ENCODE assay signal across 8 cellular contexts in the genomic region with DNA sequence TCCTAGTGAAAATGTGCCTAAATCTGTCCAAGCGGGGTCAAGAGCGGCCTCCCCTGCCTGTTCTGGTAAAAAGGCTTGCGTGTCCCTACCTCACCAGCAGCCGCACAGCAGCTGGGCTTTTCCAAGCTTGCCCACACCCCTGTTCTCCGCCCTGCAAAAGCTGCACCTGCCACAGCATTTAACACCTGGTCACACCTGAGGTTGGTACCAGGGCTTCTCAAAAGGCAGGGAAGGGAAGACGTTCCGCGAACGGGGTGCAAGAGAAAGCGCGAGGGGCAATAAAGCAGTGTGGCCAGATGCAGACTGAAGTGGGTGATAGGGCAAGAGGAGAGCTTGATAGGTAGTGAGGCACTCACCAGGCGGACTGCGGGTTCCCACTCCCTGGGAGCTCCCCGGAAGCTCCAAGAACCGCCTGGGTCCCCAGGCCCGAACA. TPM values are rescaled to one million over a fixed set of nuclear protein-coding genes. Genes with fewer than 3 reads are reported as not detected.
DNase-seq lines count a peak whose midpoint lies in the region; FAIRE-seq and TF ChIP-seq lines count a peak whose summit lies in the region.

No MANE protein-coding gene starts in this region.

- intact Hi-C loops in endothelial cell of umbilical vein (cut with micrococcal nuclease) = no loop called here

- TF ChIP-seq POLR2A in endothelial cell of umbilical vein (IDR thresholded peaks at IDR 0.05; ENCODE audit: low read depth, low read length) = no peak

- H3K27me3 Mint-ChIP-seq in T-helper 1 cell treated with Interleukin-12 subunit alpha and Interleukin-12 subunit beta and Interleukin-4 antibody, amounts not matched to agents 30 μg/mL and 1 μg/mL, for 36 hours (ENCODE audit: low read depth) = peaks cover 8% of the 10 kb centered on the region

- in situ Hi-C loops in GM23248 (cut with MboI) = no loop called here
- in situ Hi-C loops in KBM-7 (cut with MboI; ENCODE audit: low pct_unique_long_range_greater_than_20kb, low sequenced_read_pairs) = no loop called here

- no peak for DNase-seq in T-helper 1 cell
- DNase-seq in GM23248 = peak; percentile 52
- DNase-seq in KBM-7 = peak; percentile 50
- DNase-seq in SKM-1 treated with dmso at 0.1 percent for 144 hours (lab: John Stamatoyannopoulos, UW; ENCODE audit: unreplicated experiment) = peak; percentile 34
- DNase-seq in endothelial cell of umbilical vein (ENCODE audit: low read depth, low spot score) = no peak
- no peak for DNase-seq in pons (ENCODE audit: low spot score)

- H3K9ac ChIP-seq in GM23248 (peak overlapping the region; percentile 67), endothelial cell of umbilical vein (replicated peaks; ENCODE audit: extremely low read depth, insufficient read depth, low read length) (peak overlapping the region; percentile 54)

- dilution Hi-C loops in endothelial cell of umbilical vein (cut with MboI; ENCODE audit: extremely low pct_ligation_motif_present, low sequenced_read_pairs) = no loop called here

- H3K36me3 ChIP-seq in GM23248 (ENCODE audit: low read depth) = no peaks in the 10 kb centered on the region
- no peaks in the 10 kb centered on the region for H3K36me3 ChIP-seq in endothelial cell of umbilical vein (ENCODE audit: control insufficient read depth in 2 of 2, extremely low read depth in 1 of 2, insufficient read depth in 2 of 2, low read length in 2 of 2)

- H3K4me3 ChIP-seq in GM23248 (peak overlapping the region; percentile 88), endothelial cell of umbilical vein (replicated peaks in 1 of 3; ENCODE audit: insufficient read depth in 1 of 3, low read depth in 1 of 3, low read length in 3 of 3) (peak overlapping the region; percentile 29 to 89 (median 85)), mononuclear cell (ENCODE audit: low read length) (peak overlapping the region; percentile 86)

- no peak overlapping the region for H3K27ac ChIP-seq in GM23248
- no peak overlapping the region for H3K27ac ChIP-seq in endothelial cell of umbilical vein (ENCODE audit: insufficient read depth, low read depth, low read length)

- peak overlapping the region; percentile 98 for H2AFZ ChIP-seq in GM23248
- H2AFZ ChIP-seq in endothelial cell of umbilical vein (ENCODE audit: low read depth, low read length) = peak overlapping the region; percentile 100

- no peaks in the 10 kb centered on the region for H4K20me1 ChIP-seq in GM23248 (ENCODE audit: insufficient read depth)
- no peaks in the 10 kb centered on the region for H4K20me1 ChIP-seq in endothelial cell of umbilical vein (replicated peaks; ENCODE audit: control insufficient read depth, extremely low read depth, insufficient read depth, low read length)

- H3K27me3 ChIP-seq in GM23248 (replicated peaks; ENCODE audit: insufficient read depth) (no peaks in the 10 kb centered on the region), endothelial cell of umbilical vein (ENCODE audit: control insufficient read depth in 2 of 2, insufficient read depth in 2 of 2, low read length in 2 of 2) (no peaks in the 10 kb centered on the region), mononuclear cell (ENCODE audit: insufficient read depth, low read length) (no peaks in the 10 kb centered on the region)

- CTCF ChIA-PET in endothelial cell of umbilical vein (lab: Charles Lee) = interaction anchor here (6.8 kb wide), 1 partner anchor 18 kb away, joined by 70 read pairs; no protein-coding TSS in a partner anchor

- H3K4me1 Mint-ChIP-seq in T-helper 1 cell treated with Interleukin-12 subunit alpha and Interleukin-12 subunit beta and Interleukin-4 antibody, amounts not matched to agents 30 μg/mL and 1 μg/mL, for 36 hours (ENCODE audit: low read depth) = peaks cover 22% of the 10 kb centered on the region

- H3K4me1 ChIP-seq in GM23248 (ENCODE audit: insufficient read depth) (peaks cover 6% of the 10 kb centered on the region; the same call in 1 of the 2 replicates), endothelial cell of umbilical vein (ENCODE audit: control insufficient read depth, extremely low read depth, insufficient read depth, low read length) (peaks cover 11% of the 10 kb centered on the region), mononuclear cell (ENCODE audit: insufficient read depth, low read length) (peaks cover 19% of the 10 kb centered on the region)

- BruUV-seq in endothelial cell of umbilical vein (replicated peaks; lab: Mats Ljungman, UMichigan) = TSS peak; percentile 14

- H3K9me3 ChIP-seq in GM23248 (ENCODE audit: low read depth) (no peaks in the 10 kb centered on the region), endothelial cell of umbilical vein (replicated peaks; ENCODE audit: control insufficient read depth, insufficient read depth, low read length) (no peaks in the 10 kb centered on the region), mononuclear cell (ENCODE audit: low read depth, low read length) (no peaks in the 10 kb centered on the region)

- H3K79me2 ChIP-seq in GM23248 (ENCODE audit: insufficient read depth) (no peaks in the 10 kb centered on the region), endothelial cell of umbilical vein (ENCODE audit: control insufficient read depth, insufficient read depth, low read length) (peaks cover 3% of the 10 kb centered on the region)

- peaks cover 6% of the 10 kb centered on the region for H3K36me3 Mint-ChIP-seq in T-helper 1 cell treated with Interleukin-12 subunit alpha and Interleukin-12 subunit beta and Interleukin-4 antibody, amounts not matched to agents 30 μg/mL and 1 μg/mL, for 36 hours (ENCODE audit: low read depth)

- H3K4me2 ChIP-seq in GM23248 (ENCODE audit: unreplicated experiment) (peak overlapping the region; percentile 97), endothelial cell of umbilical vein (ENCODE audit: insufficient read depth, low read length) (peak overlapping the region; percentile 99)

- H3K9me2 ChIP-seq in GM23248 (ENCODE audit: insufficient read depth) = no peaks in the 10 kb centered on the region

- TF ChIP-seq CTCF in endothelial cell of umbilical vein (IDR thresholded peaks at IDR 0.05; ENCODE audit: extremely low read depth in 1 of 2, insufficient read depth in 1 of 2, low read depth in 1 of 2, low read length in 2 of 2) = no peak

- FAIRE-seq in endothelial cell of umbilical vein (lab: Jason Lieb, UNC) = peak; percentile 56

- H3F3A ChIP-seq in GM23248 (ENCODE audit: insufficient read depth) = no peaks in the 10 kb centered on the region

- H3K9me3 Mint-ChIP-seq in T-helper 1 cell treated with Interleukin-12 subunit alpha and Interleukin-12 subunit beta and Interleukin-4 antibody, amounts not matched to agents 30 μg/mL and 1 μg/mL, for 36 hours = no peaks in the 10 kb centered on the region

- no peaks in the 10 kb centered on the region for H3K9me1 ChIP-seq in endothelial cell of umbilical vein (replicated peaks; ENCODE audit: control insufficient read depth, extremely low read depth, insufficient read depth, low read length)

- H3K4me3 Mint-ChIP-seq in T-helper 1 cell treated with Interleukin-12 subunit alpha and Interleukin-12 subunit beta and Interleukin-4 antibody, amounts not matched to agents 30 μg/mL and 1 μg/mL, for 36 hours = peak overlapping the region; percentile 93

- 1 to 3% methylated on average over 16 of the region's 16 CpGs for WGBS in GM23248 (ENCODE audit: low coverage in 1 of 2, low lambda C conversion rate in 2 of 2, missing lambda C conversion rate in 2 of 2), 2 experiments

- H3K27ac Mint-ChIP-seq in T-helper 1 cell treated with Interleukin-12 subunit alpha and Interleukin-12 subunit beta and Interleukin-4 antibody, amounts not matched to agents 30 μg/mL and 1 μg/mL, for 36 hours = peak overlapping the region; percentile 78

- POLR2A ChIA-PET in endothelial cell of umbilical vein (lab: Charles Lee) = no interaction called here

TF ChIP-seq in endothelial cell of umbilical vein, 7 proteins besides CTCF, POLR2A, EP300 and RAD21:
- TF ChIP-seq MYC (IDR thresholded peaks at IDR 0.05; ENCODE audit: low read depth, low read length) = no peak
- TF ChIP-seq GATA2 (IDR thresholded peaks at IDR 0.05; ENCODE audit: insufficient read depth, insufficient read length, low read depth, low read length) = no peak
- no peak for TF ChIP-seq FOS (IDR thresholded peaks at IDR 0.05; ENCODE audit: borderline replicate concordance, insufficient read depth, low read length)
- no peak for TF ChIP-seq POLR2AphosphoS5 (IDR thresholded peaks at IDR 0.05; ENCODE audit: insufficient read depth, low read depth, low read length)
- TF ChIP-seq JUN (IDR thresholded peaks at IDR 0.05; ENCODE audit: borderline replicate concordance, insufficient read depth, insufficient read length, low read depth) = no peak
- TF ChIP-seq, protein P1, sequence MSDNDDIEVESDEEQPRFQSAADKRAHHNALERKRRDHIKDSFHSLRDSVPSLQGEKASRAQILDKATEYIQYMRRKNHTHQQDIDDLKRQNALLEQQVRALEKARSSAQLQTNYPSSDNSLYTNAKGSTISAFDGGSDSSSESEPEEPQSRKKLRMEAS (IDR thresholded peaks at IDR 0.05; ENCODE audit: insufficient read depth, insufficient read length) = no peak
- no peak for TF ChIP-seq EZH2 (IDR thresholded peaks at IDR 0.05; ENCODE audit: borderline replicate concordance, low read depth, low read length, severe bottlenecking)
TF ChIP-seq in endothelial cell of umbilical vein: peak in this region for 0.

RNA-seq across cellular contexts. Expression of a gene that starts 25.6 kb away (rescaled TPM):
- 1.0 and 3.6 TPM in 2 replicates for total RNA-seq in GM23248 (2014; rRNA removed; shearing (Covaris generic))
- 2.2 and 2.3 TPM in 2 replicates for polyA plus RNA-seq in GM23248 (2016; fragmentation: Nextera tagmentation; extraction: Ambion mirVana)
- total RNA-seq in endothelial cell of umbilical vein = 0.81 and 0.95 TPM in 2 replicates
- polyA plus RNA-seq in endothelial cell of umbilical vein = 0.69 and 1.1 TPM in 2 replicates
- 0.75 and 0.94 TPM in 2 replicates for polyA plus RNA-seq in endothelial cell of umbilical vein (2011; cell fraction: cytosol; rRNA removed)
- 0.94 and 1.3 TPM in 2 replicates for polyA plus RNA-seq in endothelial cell of umbilical vein (2011; cell fraction: nucleus; rRNA removed)
- polyA plus RNA-seq in endothelial cell of umbilical vein (2012) = 3.8 and 4.9 TPM in 2 replicates
- 1.3 and 2.2 TPM in 2 replicates for polyA minus RNA-seq in endothelial cell of umbilical vein
- polyA minus RNA-seq in endothelial cell of umbilical vein (2011; cell fraction: cytosol; rRNA and poly(A)+ RNA removed) = 1.8 TPM
- 2.1 and 2.7 TPM in 2 replicates for polyA minus RNA-seq in endothelial cell of umbilical vein (2011; cell fraction: nucleus; rRNA and poly(A)+ RNA removed)
- 2.7 TPM for total RNA-seq in mononuclear cell

Comparison
In these comparisons a context has a peak if more than half of its experiments do, and no peak if none do; other contexts are left out.
1. DNase-seq: peak in GM23248 (single experiment), KBM-7 (single experiment) and SKM-1 treated with dmso at 0.1 percent for 144 hours (single experiment); none in T-helper 1 cell (0 of 5), endothelial cell of umbilical vein (single experiment) and pons (single experiment).
2. Peak in every context shown above with its lines, with median percentiles within 50 percentile points of each other: H3K4me3 ChIP-seq.